In the genomic region with DNA sequence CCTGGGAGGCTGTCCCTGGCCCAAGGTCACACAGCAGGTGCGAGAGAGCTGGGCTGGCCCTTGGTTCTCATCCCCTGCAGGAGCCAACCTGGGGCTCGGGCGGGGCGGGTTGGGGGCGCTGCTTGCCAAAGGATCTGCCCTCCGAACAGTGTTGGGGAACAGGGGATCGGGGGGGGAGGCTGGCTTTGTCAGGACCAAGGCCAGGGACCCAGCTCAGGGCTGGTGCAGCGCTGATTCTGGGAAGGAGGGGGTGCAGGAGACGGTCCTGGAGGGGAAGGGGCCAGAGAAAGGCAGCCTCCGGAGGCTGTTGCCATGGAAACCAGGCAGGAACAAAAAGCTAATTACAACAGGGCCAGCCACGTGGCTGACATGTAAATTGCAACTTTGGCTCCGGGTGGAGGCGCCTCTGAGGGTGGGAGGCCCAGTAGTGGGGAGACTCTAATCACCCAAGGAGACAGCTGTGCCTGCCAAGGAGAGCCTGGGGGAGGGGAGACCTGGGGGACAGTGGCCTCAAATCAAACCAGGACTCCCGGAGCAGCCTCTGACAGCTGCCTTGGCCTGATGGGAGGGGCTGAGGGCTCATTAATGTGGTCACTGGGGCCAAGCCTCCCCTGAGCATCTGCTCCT, we compare ENCODE assay signal across 1 cellular context.
A peak's percentile ranks its signal among the peaks of the same experiment; 100 is the strongest.
TF ChIP-seq lines count a peak whose summit lies in the region.

No MANE protein-coding gene starts in this region.

TF ChIP-seq in HepG2, 621 proteins besides CTCF, POLR2A, EP300 and RAD21 (continues in another document):
- TF ChIP-seq RBM22 (optimal IDR thresholded peaks at IDR 0.05; ENCODE audit: low read length): no peak
- TF ChIP-seq GPN1 (CRISPR knock-in tag; IDR thresholded peaks at IDR 0.05; ENCODE audit: borderline replicate concordance): no peak
- TF ChIP-seq ZNF124 (CRISPR knock-in tag; IDR thresholded peaks at IDR 0.05): no peak
- TF ChIP-seq NR2F2 (IDR thresholded peaks at IDR 0.05; ENCODE audit: borderline replicate concordance, low read depth): no peak
- TF ChIP-seq ZNF562 (CRISPR knock-in tag; IDR thresholded peaks at IDR 0.05; ENCODE audit: borderline replicate concordance): no peak
- TF ChIP-seq, protein P1, sequence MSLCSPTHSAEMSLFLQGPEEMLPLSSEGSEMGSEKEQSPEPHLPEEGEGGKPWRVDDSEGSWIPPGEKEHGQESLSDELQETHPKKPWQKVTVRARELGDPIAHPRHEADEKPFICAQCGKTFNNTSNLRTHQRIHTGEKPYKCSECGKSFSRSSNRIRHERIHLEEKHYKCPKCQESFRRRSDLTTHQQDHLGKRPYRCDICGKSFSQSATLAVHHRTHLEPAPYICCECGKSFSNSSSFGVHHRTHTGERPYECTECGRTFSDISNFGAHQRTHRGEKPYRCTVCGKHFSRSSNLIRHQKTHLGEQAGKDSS (CRISPR knock-in tag; IDR thresholded peaks at IDR 0.05; ENCODE audit: borderline replicate concordance, low read depth): no peak
- TF ChIP-seq CHD4 (IDR thresholded peaks at IDR 0.05; ENCODE audit: borderline replicate concordance, low read length): no peak
- TF ChIP-seq ZNF205 (CRISPR knock-in tag; IDR thresholded peaks at IDR 0.05): no peak
- TF ChIP-seq TOE1 (CRISPR knock-in tag; IDR thresholded peaks at IDR 0.05): no peak
- peak; percentile 3 for TF ChIP-seq HNRNPLL (IDR thresholded peaks at IDR 0.05; ENCODE audit: low read depth, low read length, poor library complexity, severe bottlenecking)
- no peak for TF ChIP-seq ZNF552 (CRISPR knock-in tag; IDR thresholded peaks at IDR 0.05; ENCODE audit: borderline replicate concordance)
- no peak for TF ChIP-seq ZNF605 (CRISPR knock-in tag; IDR thresholded peaks at IDR 0.05)
- no peak for TF ChIP-seq ATF2 (CRISPR knock-in tag; IDR thresholded peaks at IDR 0.05)
- no peak for TF ChIP-seq LBX2 (CRISPR knock-in tag; IDR thresholded peaks at IDR 0.05; ENCODE audit: borderline replicate concordance)
- TF ChIP-seq ZNF10 (CRISPR knock-in tag; IDR thresholded peaks at IDR 0.05; ENCODE audit: borderline replicate concordance, low read depth): no peak
- TF ChIP-seq, protein P2, sequence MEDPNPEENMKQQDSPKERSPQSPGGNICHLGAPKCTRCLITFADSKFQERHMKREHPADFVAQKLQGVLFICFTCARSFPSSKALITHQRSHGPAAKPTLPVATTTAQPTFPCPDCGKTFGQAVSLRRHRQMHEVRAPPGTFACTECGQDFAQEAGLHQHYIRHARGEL (CRISPR knock-in tag; IDR thresholded peaks at IDR 0.05): 0 out of 2 replicates have a peak, but pooled peaks have one; percentile 64
- no peak for TF ChIP-seq ZSCAN30 (CRISPR knock-in tag; IDR thresholded peaks at IDR 0.05)
- no peak for TF ChIP-seq ZFP41 (CRISPR knock-in tag; IDR thresholded peaks at IDR 0.05; ENCODE audit: borderline replicate concordance)
- no peak for TF ChIP-seq POGZ (CRISPR knock-in tag; IDR thresholded peaks at IDR 0.05)
- TF ChIP-seq GTF2F1 (IDR thresholded peaks at IDR 0.05; ENCODE audit: low read length): no peak
- no peak for TF ChIP-seq GLI4 (CRISPR knock-in tag; IDR thresholded peaks at IDR 0.05; ENCODE audit: borderline replicate concordance)
- TF ChIP-seq MLX (CRISPR knock-in tag; IDR thresholded peaks at IDR 0.05): no peak
- TF ChIP-seq TCF12 (IDR thresholded peaks at IDR 0.05): no peak
- 0 out of 2 replicates have a peak, but pooled peaks have one; percentile 2 for TF ChIP-seq TCF12 (CRISPR knock-in tag; IDR thresholded peaks at IDR 0.05)
- TF ChIP-seq ZNF841 (CRISPR knock-in tag; IDR thresholded peaks at IDR 0.05; ENCODE audit: borderline replicate concordance): no peak
- no peak for TF ChIP-seq RBFOX2 (IDR thresholded peaks at IDR 0.05; ENCODE audit: low read depth, low read length)
- TF ChIP-seq ZNF598 (CRISPR knock-in tag; IDR thresholded peaks at IDR 0.05; ENCODE audit: borderline replicate concordance): no peak
- 0 out of 2 replicates have a peak, but pooled peaks have one; percentile 52 for TF ChIP-seq CSRNP1 (CRISPR knock-in tag; IDR thresholded peaks at IDR 0.05)
- no peak for TF ChIP-seq TMF1 (CRISPR knock-in tag; IDR thresholded peaks at IDR 0.05; ENCODE audit: low read depth)
- no peak for TF ChIP-seq ZNF3 (CRISPR knock-in tag; IDR thresholded peaks at IDR 0.05)
- no peak for TF ChIP-seq FOXO1 (CRISPR knock-in tag; IDR thresholded peaks at IDR 0.05)
- TF ChIP-seq JUND (CRISPR knock-in tag; IDR thresholded peaks at IDR 0.05): no peak
- TF ChIP-seq ZNF737 (CRISPR knock-in tag; IDR thresholded peaks at IDR 0.05; ENCODE audit: borderline replicate concordance): no peak
- TF ChIP-seq ZNF501 (CRISPR knock-in tag; IDR thresholded peaks at IDR 0.05): peak; percentile 59; the same call in 1 of the 2 replicates
- no peak for TF ChIP-seq FOXO4 (CRISPR knock-in tag; conservative IDR thresholded peaks at IDR 0.05)
- TF ChIP-seq ATM (IDR thresholded peaks at IDR 0.05; ENCODE audit: borderline replicate concordance): no peak
- TF ChIP-seq, protein P3, sequence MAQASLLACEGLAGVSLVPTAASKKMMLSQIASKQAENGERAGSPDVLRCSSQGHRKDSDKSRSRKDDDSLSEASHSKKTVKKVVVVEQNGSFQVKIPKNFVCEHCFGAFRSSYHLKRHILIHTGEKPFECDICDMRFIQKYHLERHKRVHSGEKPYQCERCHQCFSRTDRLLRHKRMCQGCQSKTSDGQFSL (CRISPR knock-in tag; IDR thresholded peaks at IDR 0.05): peak; percentile 74; the same call in 1 of the 2 replicates
- TF ChIP-seq, protein P4, sequence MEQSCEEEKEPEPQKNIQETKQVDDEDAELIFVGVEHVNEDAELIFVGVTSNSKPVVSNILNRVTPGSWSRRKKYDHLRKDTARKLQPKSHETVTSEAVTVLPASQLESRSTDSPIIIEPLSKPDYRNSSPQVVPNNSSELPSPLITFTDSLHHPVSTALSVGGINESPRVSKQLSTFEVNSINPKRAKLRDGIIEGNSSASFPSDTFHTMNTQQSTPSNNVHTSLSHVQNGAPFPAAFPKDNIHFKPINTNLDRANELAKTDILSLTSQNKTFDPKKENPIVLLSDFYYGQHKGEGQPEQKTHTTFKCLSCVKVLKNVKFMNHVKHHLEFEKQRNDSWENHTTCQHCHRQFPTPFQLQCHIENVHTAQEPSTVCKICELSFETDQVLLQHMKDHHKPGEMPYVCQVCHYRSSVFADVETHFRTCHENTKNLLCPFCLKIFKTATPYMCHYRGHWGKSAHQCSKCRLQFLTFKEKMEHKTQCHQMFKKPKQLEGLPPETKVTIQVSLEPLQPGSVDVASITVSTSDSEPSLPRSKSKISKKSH (CRISPR knock-in tag; IDR thresholded peaks at IDR 0.05; ENCODE audit: borderline replicate concordance): 0 out of 2 replicates have a peak, but pooled peaks have one; percentile 26
- no peak for TF ChIP-seq HOXA7 (CRISPR knock-in tag; IDR thresholded peaks at IDR 0.05)
- TF ChIP-seq, protein P5, sequence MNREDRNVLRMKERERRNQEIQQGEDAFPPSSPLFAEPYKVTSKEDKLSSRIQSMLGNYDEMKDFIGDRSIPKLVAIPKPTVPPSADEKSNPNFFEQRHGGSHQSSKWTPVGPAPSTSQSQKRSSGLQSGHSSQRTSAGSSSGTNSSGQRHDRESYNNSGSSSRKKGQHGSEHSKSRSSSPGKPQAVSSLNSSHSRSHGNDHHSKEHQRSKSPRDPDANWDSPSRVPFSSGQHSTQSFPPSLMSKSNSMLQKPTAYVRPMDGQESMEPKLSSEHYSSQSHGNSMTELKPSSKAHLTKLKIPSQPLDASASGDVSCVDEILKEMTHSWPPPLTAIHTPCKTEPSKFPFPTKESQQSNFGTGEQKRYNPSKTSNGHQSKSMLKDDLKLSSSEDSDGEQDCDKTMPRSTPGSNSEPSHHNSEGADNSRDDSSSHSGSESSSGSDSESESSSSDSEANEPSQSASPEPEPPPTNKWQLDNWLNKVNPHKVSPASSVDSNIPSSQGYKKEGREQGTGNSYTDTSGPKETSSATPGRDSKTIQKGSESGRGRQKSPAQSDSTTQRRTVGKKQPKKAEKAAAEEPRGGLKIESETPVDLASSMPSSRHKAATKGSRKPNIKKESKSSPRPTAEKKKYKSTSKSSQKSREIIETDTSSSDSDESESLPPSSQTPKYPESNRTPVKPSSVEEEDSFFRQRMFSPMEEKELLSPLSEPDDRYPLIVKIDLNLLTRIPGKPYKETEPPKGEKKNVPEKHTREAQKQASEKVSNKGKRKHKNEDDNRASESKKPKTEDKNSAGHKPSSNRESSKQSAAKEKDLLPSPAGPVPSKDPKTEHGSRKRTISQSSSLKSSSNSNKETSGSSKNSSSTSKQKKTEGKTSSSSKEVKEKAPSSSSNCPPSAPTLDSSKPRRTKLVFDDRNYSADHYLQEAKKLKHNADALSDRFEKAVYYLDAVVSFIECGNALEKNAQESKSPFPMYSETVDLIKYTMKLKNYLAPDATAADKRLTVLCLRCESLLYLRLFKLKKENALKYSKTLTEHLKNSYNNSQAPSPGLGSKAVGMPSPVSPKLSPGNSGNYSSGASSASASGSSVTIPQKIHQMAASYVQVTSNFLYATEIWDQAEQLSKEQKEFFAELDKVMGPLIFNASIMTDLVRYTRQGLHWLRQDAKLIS (CRISPR knock-in tag; IDR thresholded peaks at IDR 0.05): no peak
- 0 out of 2 replicates have a peak, but pooled peaks have one; percentile 17 for TF ChIP-seq FOXK1 (CRISPR knock-in tag; IDR thresholded peaks at IDR 0.05; ENCODE audit: borderline replicate concordance, low read depth)
- TF ChIP-seq ZNF431 (CRISPR knock-in tag; IDR thresholded peaks at IDR 0.05; ENCODE audit: borderline replicate concordance, low read depth): no peak
- TF ChIP-seq ZFP82 (CRISPR knock-in tag; IDR thresholded peaks at IDR 0.05; ENCODE audit: borderline replicate concordance): no peak
- no peak for TF ChIP-seq MATR3 (CRISPR knock-in tag; IDR thresholded peaks at IDR 0.05)
- no peak for TF ChIP-seq HNF4G (IDR thresholded peaks at IDR 0.05; ENCODE audit: borderline replicate concordance, low read depth, low read length)
- TF ChIP-seq HNF4G (CRISPR knock-in tag; IDR thresholded peaks at IDR 0.05; ENCODE audit: borderline replicate concordance, low read depth): peak; percentile 46; the same call in 1 of the 2 replicates
- TF ChIP-seq HOXA5 (CRISPR knock-in tag; IDR thresholded peaks at IDR 0.05): no peak
- TF ChIP-seq ZSCAN29 (CRISPR knock-in tag; conservative IDR thresholded peaks at IDR 0.05): no peak
- TF ChIP-seq ZNF580 (CRISPR knock-in tag; IDR thresholded peaks at IDR 0.05; ENCODE audit: borderline replicate concordance, low read depth): no peak
